In genomic region chr19:19595171-19595701, GRCh38 we compare ENCODE assay signal across 1 cellular context.
TF ChIP-seq lines count a peak whose summit lies in the region.

No MANE protein-coding gene starts in this region.

TF ChIP-seq in GM12878, 131 proteins besides CTCF, POLR2A, EP300 and RAD21:
- no peak for TF ChIP-seq ZNF24 (IDR thresholded peaks at IDR 0.05)
- TF ChIP-seq BACH1 (IDR thresholded peaks at IDR 0.05; ENCODE audit: borderline replicate concordance): no peak
- no peak for TF ChIP-seq IRF3 (IDR thresholded peaks at IDR 0.05)
- TF ChIP-seq RUNX3 (IDR thresholded peaks at IDR 0.05; ENCODE audit: low read length): peak; percentile 18; the same call in 1 of the 2 replicates
- 0 out of 2 replicates have a peak, but pooled peaks have one; percentile 26 for TF ChIP-seq RAD51 (IDR thresholded peaks at IDR 0.05)
- no peak for TF ChIP-seq ZNF217 (IDR thresholded peaks at IDR 0.05)
- no peak for TF ChIP-seq HDAC2 (IDR thresholded peaks at IDR 0.05)
- TF ChIP-seq NR2F1 (conservative IDR thresholded peaks at IDR 0.05): 0 out of 2 replicates have a peak, but pooled peaks have one; percentile 21
- TF ChIP-seq TCF12 (IDR thresholded peaks at IDR 0.05; ENCODE audit: low read depth, low read length): no peak
- TF ChIP-seq BHLHE40 (IDR thresholded peaks at IDR 0.05; ENCODE audit: borderline replicate concordance in 1 of 2, low read depth in 2 of 2, low read length in 1 of 2): peak in 1 of 2 experiments; percentile 32; a peak in 1 of 4 replicates
- no peak for TF ChIP-seq RFX5 (IDR thresholded peaks at IDR 0.05; ENCODE audit: low read depth, low read length)
